In the genomic region with DNA sequence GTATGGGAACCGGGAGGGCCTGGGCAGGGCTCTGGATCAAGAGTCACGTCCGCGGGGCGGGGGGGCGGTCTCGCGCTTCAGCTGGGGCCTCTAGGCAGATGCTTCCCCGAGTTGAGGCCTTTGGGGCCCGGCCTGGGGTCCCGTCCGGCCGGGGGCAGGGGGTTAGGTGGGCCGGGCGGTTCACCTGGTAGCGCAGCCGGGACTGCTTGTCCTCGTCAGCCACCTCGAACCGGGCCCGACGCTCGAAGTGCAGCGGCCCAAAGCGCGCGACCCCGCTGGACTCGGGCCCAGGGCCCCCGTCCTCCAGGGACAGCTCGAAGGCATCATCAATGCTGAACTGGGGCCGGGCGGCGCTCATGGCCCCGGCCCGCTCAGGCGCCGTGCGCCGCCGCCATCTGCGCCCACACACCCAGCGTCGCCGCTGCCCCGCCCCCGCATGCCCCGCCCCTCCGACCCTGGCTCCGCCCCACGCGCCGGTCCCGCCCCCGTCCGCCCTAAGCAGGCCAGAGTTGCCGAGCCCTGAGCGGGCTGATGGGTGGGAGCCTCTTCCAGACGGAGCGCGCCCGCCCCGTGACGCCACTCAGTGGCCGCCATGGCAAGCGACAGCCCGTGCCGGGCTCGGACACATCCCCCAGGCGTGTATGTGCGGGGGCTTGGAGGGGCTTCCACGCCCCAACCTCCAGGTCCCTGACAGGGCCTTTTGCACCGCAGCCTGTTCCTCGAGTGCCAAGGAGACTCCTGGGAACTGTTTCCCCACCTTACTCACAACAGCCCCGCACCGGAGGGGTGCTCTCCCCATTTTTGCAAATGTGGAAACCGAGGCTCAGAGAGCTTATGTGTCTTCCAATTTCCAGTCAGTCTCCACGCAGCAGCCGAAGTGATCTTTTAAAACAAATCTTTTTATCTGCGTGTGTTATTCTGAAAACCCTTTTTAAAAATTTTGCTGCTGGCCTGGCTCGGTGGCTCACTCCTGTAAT, we compare ENCODE assay signal across 8 cellular contexts. TPM values are rescaled to one million over a fixed set of nuclear protein-coding genes. Genes with fewer than 3 reads are reported as not detected.
DNase-seq lines count a peak whose midpoint lies in the region; ATAC-seq, FAIRE-seq and TF ChIP-seq lines count a peak whose summit lies in the region.

A gene with protein sequence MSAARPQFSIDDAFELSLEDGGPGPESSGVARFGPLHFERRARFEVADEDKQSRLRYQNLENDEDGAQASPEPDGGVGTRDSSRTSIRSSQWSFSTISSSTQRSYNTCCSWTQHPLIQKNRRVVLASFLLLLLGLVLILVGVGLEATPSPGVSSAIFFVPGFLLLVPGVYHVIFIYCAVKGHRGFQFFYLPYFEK (minus strand): TSS at position 417 of the 977 bp plus-strand sequence. CDS start 59 bp downstream, at position 358.

- H3K4me1 ChIP-seq in right atrium auricular region, result peaks cover 0 to 36% of the 10 kb centered on the region in 2 donors

- FAIRE-seq in urothelium cell line (lab: Jason Lieb, UNC), result peak; percentile 87

- no peaks in the 10 kb centered on the region for H3K36me3 ChIP-seq in right atrium auricular region

- ATAC-seq in HG02763 (IDR thresholded peaks at IDR 0.05; ENCODE audit: unreplicated experiment), result peak; percentile 65

- peak within 1 kb of the TSS; percentile 72 to 90 for H3K4me3 ChIP-seq in right atrium auricular region

- peak within 1 kb of the TSS; percentile 88 to 89 for H3K27ac ChIP-seq in right atrium auricular region

- peak; percentile 65 for TF ChIP-seq CTCF in GM12874 (IDR thresholded peaks at IDR 0.05; ENCODE audit: insufficient read depth, low read depth, low read length)
- TF ChIP-seq CTCF in right atrium auricular region (IDR thresholded peaks at IDR 0.05), result peak in 1 of 2 donors; percentile 70

- DNase-seq in NCI-H1436 treated with DMSO at 0.1 percent for 48 hours (lab: John Stamatoyannopoulos, UW) (peak; percentile 35), anterior cingulate cortex (lab: John Stamatoyannopoulos, UW) (peak; percentile 35 to 97 (median 90)), right atrium auricular region (ENCODE audit: low spot score) (peak; percentile 92), pulmonary artery endothelial cell (ENCODE audit: low read depth, low spot score) (peak; percentile 73), urothelium cell line (ENCODE audit: low spot score) (peak; percentile 98)

- H3K27me3 ChIP-seq in right atrium auricular region, result no peaks in the 10 kb centered on the region

- no peaks in the 10 kb centered on the region for H3K9me3 ChIP-seq in right atrium auricular region

- intact Hi-C loops in T-helper 2 cell treated with Interferon-gamma antibody and Interleukin-4, amounts not matched to agents 100 ng/mL and 5 ng/mL, for 36 hours (cut with micrococcal nuclease), result loop anchor here (1.0 to 5.0 kb wide), 6 partner anchors 15 to 78 kb away; a partner anchor contains a TSS

RNA-seq across cellular contexts. Expression of the gene that starts here (rescaled TPM):
- 34.3 and 40.4 TPM in 2 replicates for total RNA-seq in T-helper 2 cell treated with Interferon-gamma antibody and Interleukin-4, amounts not matched to agents 100 ng/mL and 5 ng/mL, for 36 hours
- 100 to 1,000 TPM in 1 of 2 donors, 10 to 100 TPM in 1; 74.4 to 140 TPM for total RNA-seq in right atrium auricular region
- 14.4 and 15.7 TPM in 2 replicates for total RNA-seq in pulmonary artery endothelial cell

Comparison
In these comparisons a context has a peak if more than half of its experiments do, and no peak if none do; other contexts are left out.
1. Peak in every context shown above with its lines: DNase-seq, ATAC-seq, H3K4me3 ChIP-seq and H3K27ac ChIP-seq.
2. DNase-seq: peak in every context shown above with its lines; median percentile 98 in urothelium cell line; 92 in right atrium auricular region; 90 in anterior cingulate cortex; 73 in pulmonary artery endothelial cell; 35 in NCI-H1436 treated with DMSO at 0.1 percent for 48 hours.